ENCODE assay signal across 10 cellular contexts in the genomic region with DNA sequence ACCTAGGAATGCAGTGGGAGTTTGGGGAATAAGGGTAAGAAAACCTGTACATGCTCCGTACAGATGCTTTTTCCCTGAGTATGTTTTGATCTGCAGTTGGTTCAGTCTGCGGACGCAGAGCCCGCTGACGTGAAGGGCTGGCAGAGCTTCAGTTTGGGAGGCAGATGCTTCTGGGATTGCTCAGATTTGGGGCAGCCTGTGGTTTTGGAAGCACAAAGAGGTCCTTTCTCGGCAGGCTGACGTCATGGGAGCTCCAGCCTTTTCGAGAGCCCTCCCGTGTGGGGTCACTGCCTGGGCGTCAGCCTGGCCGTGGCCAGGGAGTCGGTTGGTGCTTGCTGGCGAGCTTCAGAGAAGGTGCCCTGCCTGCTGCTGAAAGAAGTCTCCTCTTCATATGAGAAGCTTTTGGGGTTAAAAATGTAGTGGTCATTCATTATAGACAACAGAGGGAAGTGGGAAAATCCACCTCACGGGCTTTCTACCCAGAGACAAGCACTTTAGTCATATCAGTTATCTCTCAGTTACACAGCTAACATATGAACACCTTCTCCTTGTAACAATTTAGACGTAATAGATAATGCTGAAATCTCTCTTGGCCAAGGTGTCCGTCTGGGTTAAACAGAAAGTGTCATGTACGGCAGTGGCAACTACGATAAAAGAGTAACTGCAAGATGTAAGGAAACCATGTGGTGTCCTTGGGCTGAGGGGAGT. TPM values are rescaled to one million over a fixed set of nuclear protein-coding genes. Genes with fewer than 3 reads are reported as not detected.
DNase-seq lines count a peak whose midpoint lies in the region; ATAC-seq and TF ChIP-seq lines count a peak whose summit lies in the region.
"Had no signal": no experiment of that assay in that cellular context is flagged by ENCODE, and none has a peak within 500 bp of the region (broad histone marks: within the 10 kb centered on the region; RNA-seq: fewer than 3 reads in every experiment).

No MANE protein-coding gene starts in this region.

- H3K4me3 Mint-ChIP-seq in activated T-cell treated with anti-CD3 and anti-CD28 coated beads, Interleukin-2, amount 50 U/mL, for 24 hours = no peak overlapping the region
- H3K4me3 Mint-ChIP-seq in activated T-cell treated with anti-CD3 and anti-CD28 coated beads, Interleukin-2, amount 50 U/mL, for 4 hours = no peak overlapping the region
- H3K4me3 Mint-ChIP-seq: B cell had no signal

- peak overlapping the region in 46 of 59 donors; percentile 1 to 82 (median 56) for H3K27ac ChIP-seq in dorsolateral prefrontal cortex

- H3K27me3 ChIP-seq in dorsolateral prefrontal cortex = no peaks in the 10 kb centered on the region

- no peaks in the 10 kb centered on the region for H3K27me3 Mint-ChIP-seq in activated T-cell treated with anti-CD3 and anti-CD28 coated beads, Interleukin-2, amount 50 U/mL, for 24 hours
- H3K27me3 Mint-ChIP-seq in activated T-cell treated with anti-CD3 and anti-CD28 coated beads, Interleukin-2, amount 50 U/mL, for 4 hours (ENCODE audit: low read depth) = no peaks in the 10 kb centered on the region
- H3K27me3 Mint-ChIP-seq: B cell had no signal

- H3K4me3 ChIP-seq in dorsolateral prefrontal cortex = peak overlapping the region in 15 of 59 donors; percentile 2 to 30 (median 22)

- ATAC-seq in activated T-cell treated with anti-CD3 and anti-CD28 coated beads, Interleukin-2, amount 50 U/mL, for 4 hours = no peak
- no peak for ATAC-seq in GM21528 (IDR thresholded peaks at IDR 0.05; ENCODE audit: low FRiP score, unreplicated experiment)

- peaks cover 9% of the 10 kb centered on the region for H3K4me1 Mint-ChIP-seq in activated T-cell treated with anti-CD3 and anti-CD28 coated beads, Interleukin-2, amount 50 U/mL, for 24 hours (ENCODE audit: low read depth)
- H3K4me1 Mint-ChIP-seq in activated T-cell treated with anti-CD3 and anti-CD28 coated beads, Interleukin-2, amount 50 U/mL, for 4 hours (ENCODE audit: low read depth) = peaks cover 12% of the 10 kb centered on the region

- no peak for TF ChIP-seq CTCF in dorsolateral prefrontal cortex (IDR thresholded peaks at IDR 0.05 in 54 of 56, conservative IDR thresholded peaks at IDR 0.05 in 2 of 56; ENCODE audit: low read depth in 1 of 56, partially characterized antibody in 56 of 56)

- DNase-seq in activated T-cell treated with anti-CD3 and anti-CD28 coated beads, Interleukin-2, amount 50 U/mL, for 24 hours = no peak
- no peak for DNase-seq in activated T-cell treated with anti-CD3 and anti-CD28 coated beads, Interleukin-2, amount 50 U/mL, for 4 hours
- peak; percentile 57 to 86 (median 76) for DNase-seq in dorsolateral prefrontal cortex
- peak; percentile 88 for DNase-seq in mucosa of gallbladder (ENCODE audit: low spot score)
- no peak for DNase-seq in RKO (ENCODE audit: low spot score)
- DNase-seq in stimulated activated CD4-positive, alpha-beta T cell treated with anti-CD3 and anti-CD28 coated beads, Interleukin-4, amount 100 ng/mL, for 4 hours = no peak
- DNase-seq in NCI-H526 treated with DMSO at 0.1 percent for 48 hours (lab: John Stamatoyannopoulos, UW) = no peak
- DNase-seq: NCI-H1436 had no signal

- peak overlapping the region; percentile 35 for H3K27ac Mint-ChIP-seq in activated T-cell treated with anti-CD3 and anti-CD28 coated beads, Interleukin-2, amount 50 U/mL, for 24 hours
- H3K27ac Mint-ChIP-seq: B cell had no signal

- intact Hi-C loops in dorsolateral prefrontal cortex (cut with DNase I) = no loop called here

- no peaks in the 10 kb centered on the region for H3K9me3 Mint-ChIP-seq in activated T-cell treated with anti-CD3 and anti-CD28 coated beads, Interleukin-2, amount 50 U/mL, for 24 hours
- no peaks in the 10 kb centered on the region for H3K9me3 Mint-ChIP-seq in activated T-cell treated with anti-CD3 and anti-CD28 coated beads, Interleukin-2, amount 50 U/mL, for 4 hours

- peaks cover 19% of the 10 kb centered on the region for H3K36me3 Mint-ChIP-seq in activated T-cell treated with anti-CD3 and anti-CD28 coated beads, Interleukin-2, amount 50 U/mL, for 24 hours (ENCODE audit: low read depth)
- H3K36me3 Mint-ChIP-seq in activated T-cell treated with anti-CD3 and anti-CD28 coated beads, Interleukin-2, amount 50 U/mL, for 4 hours (ENCODE audit: insufficient read depth) = peaks cover 8% of the 10 kb centered on the region

RNA-seq across cellular contexts. Expression of a gene that starts 26.8 kb away (rescaled TPM):
- 1 to 10 TPM; 5.8 to 8.4 (median 7.1) TPM for total RNA-seq in activated T-cell treated with anti-CD3 and anti-CD28 coated beads, Interleukin-2, amount 50 U/mL, for 4 hours
- total RNA-seq in dorsolateral prefrontal cortex (10 to 100 TPM; 15.3 to 43.5 (median 27.6) TPM), mucosa of gallbladder (29.1 TPM)

Comparison
In these comparisons a context has a peak if more than half of its experiments do, and no peak if none do; other contexts are left out.
1. DNase-seq: peak in dorsolateral prefrontal cortex (10 of 10) and mucosa of gallbladder (single experiment); none in activated T-cell treated with anti-CD3 and anti-CD28 coated beads, Interleukin-2, amount 50 U/mL, for 24 hours (single experiment), activated T-cell treated with anti-CD3 and anti-CD28 coated beads, Interleukin-2, amount 50 U/mL, for 4 hours (single experiment), RKO (single experiment), stimulated activated CD4-positive, alpha-beta T cell treated with anti-CD3 and anti-CD28 coated beads, Interleukin-4, amount 100 ng/mL, for 4 hours (0 of 2) and NCI-H526 treated with DMSO at 0.1 percent for 48 hours (single experiment).